2 cellular contexts compared by ENCODE assay signal in genomic region chr1:94019327-94019726, GRCh38.
TF ChIP-seq lines count a peak whose summit lies in the region.

No MANE protein-coding gene starts in this region.

TF ChIP-seq in IMR-90, 13 proteins besides CTCF, POLR2A, EP300 and RAD21:
- TF ChIP-seq RCOR1 (IDR thresholded peaks at IDR 0.05; ENCODE audit: insufficient replicate concordance, low read length) = no peak
- no peak for TF ChIP-seq CEBPB (IDR thresholded peaks at IDR 0.05; ENCODE audit: low read depth, low read length)
- TF ChIP-seq RFX5 (IDR thresholded peaks at IDR 0.05; ENCODE audit: low read depth, low read length) = no peak
- no peak for TF ChIP-seq BHLHE40 (IDR thresholded peaks at IDR 0.05; ENCODE audit: low read depth, low read length)
- TF ChIP-seq SMC3 (IDR thresholded peaks at IDR 0.05; ENCODE audit: low read depth, low read length) = no peak
- no peak for TF ChIP-seq NFE2L2 (IDR thresholded peaks at IDR 0.05; ENCODE audit: low read depth, low read length)
- no peak for TF ChIP-seq MAFK (IDR thresholded peaks at IDR 0.05; ENCODE audit: low read depth, low read length)
- TF ChIP-seq MXI1 (IDR thresholded peaks at IDR 0.05; ENCODE audit: borderline replicate concordance, low read depth, low read length) = no peak
- no peak for TF ChIP-seq CHD1 (IDR thresholded peaks at IDR 0.05; ENCODE audit: low read depth, low read length)
- no peak for TF ChIP-seq MAZ (IDR thresholded peaks at IDR 0.05; ENCODE audit: borderline replicate concordance, low read depth, low read length)
- TF ChIP-seq FOS (IDR thresholded peaks at IDR 0.05; ENCODE audit: low read depth, low read length) = no peak
- TF ChIP-seq, protein P1, sequence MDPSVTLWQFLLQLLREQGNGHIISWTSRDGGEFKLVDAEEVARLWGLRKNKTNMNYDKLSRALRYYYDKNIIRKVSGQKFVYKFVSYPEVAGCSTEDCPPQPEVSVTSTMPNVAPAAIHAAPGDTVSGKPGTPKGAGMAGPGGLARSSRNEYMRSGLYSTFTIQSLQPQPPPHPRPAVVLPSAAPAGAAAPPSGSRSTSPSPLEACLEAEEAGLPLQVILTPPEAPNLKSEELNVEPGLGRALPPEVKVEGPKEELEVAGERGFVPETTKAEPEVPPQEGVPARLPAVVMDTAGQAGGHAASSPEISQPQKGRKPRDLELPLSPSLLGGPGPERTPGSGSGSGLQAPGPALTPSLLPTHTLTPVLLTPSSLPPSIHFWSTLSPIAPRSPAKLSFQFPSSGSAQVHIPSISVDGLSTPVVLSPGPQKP (IDR thresholded peaks at IDR 0.05; ENCODE audit: borderline replicate concordance, low read depth, low read length) = no peak
- TF ChIP-seq, protein P2, sequence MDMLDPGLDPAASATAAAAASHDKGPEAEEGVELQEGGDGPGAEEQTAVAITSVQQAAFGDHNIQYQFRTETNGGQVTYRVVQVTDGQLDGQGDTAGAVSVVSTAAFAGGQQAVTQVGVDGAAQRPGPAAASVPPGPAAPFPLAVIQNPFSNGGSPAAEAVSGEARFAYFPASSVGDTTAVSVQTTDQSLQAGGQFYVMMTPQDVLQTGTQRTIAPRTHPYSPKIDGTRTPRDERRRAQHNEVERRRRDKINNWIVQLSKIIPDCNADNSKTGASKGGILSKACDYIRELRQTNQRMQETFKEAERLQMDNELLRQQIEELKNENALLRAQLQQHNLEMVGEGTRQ (IDR thresholded peaks at IDR 0.05; ENCODE audit: low read depth, low read length) = no peak

TF ChIP-seq in K562, 482 proteins besides CTCF, POLR2A, EP300 and RAD21:
- TF ChIP-seq ZNF511 (CRISPR knock-in tag; IDR thresholded peaks at IDR 0.05) = no peak
- TF ChIP-seq, protein P3, sequence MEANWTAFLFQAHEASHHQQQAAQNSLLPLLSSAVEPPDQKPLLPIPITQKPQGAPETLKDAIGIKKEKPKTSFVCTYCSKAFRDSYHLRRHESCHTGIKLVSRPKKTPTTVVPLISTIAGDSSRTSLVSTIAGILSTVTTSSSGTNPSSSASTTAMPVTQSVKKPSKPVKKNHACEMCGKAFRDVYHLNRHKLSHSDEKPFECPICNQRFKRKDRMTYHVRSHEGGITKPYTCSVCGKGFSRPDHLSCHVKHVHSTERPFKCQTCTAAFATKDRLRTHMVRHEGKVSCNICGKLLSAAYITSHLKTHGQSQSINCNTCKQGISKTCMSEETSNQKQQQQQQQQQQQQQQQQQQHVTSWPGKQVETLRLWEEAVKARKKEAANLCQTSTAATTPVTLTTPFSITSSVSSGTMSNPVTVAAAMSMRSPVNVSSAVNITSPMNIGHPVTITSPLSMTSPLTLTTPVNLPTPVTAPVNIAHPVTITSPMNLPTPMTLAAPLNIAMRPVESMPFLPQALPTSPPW (CRISPR knock-in tag; IDR thresholded peaks at IDR 0.05) = peak; percentile 21; the same call in 1 of the 2 replicates
